Comparison of ENCODE assay signal across 24 cellular contexts in genomic region chr5:144832416-144832815, GRCh38.
A peak's percentile ranks its signal among the peaks of the same experiment; 100 is the strongest.
DNase-seq lines count a peak whose midpoint lies in the region; FAIRE-seq and TF ChIP-seq lines count a peak whose summit lies in the region.
"Had no signal": no experiment of that assay in that cellular context is flagged by ENCODE, and none has a peak within 500 bp of the region (broad histone marks: within the 10 kb centered on the region; RNA-seq: fewer than 3 reads in every experiment).

No MANE protein-coding gene starts in this region.

- no peak overlapping the region for H3K4me2 ChIP-seq in hepatocyte
- H3K4me2 ChIP-seq: A549; BLaER1 treated with 17β-estradiol and CSF1 and Interleukin-3, amounts not matched to agents 10 nM and 100 nM had no signal

- no peaks in the 10 kb centered on the region for H3K9me2 ChIP-seq in hepatocyte (replicated peaks; ENCODE audit: insufficient read depth)

- TF ChIP-seq CTCF in D721Med (IDR thresholded peaks at IDR 0.05; ENCODE audit: insufficient read depth, missing control alignments) (no peak), hepatocyte (IDR thresholded peaks at IDR 0.05; ENCODE audit: poor library complexity) (no peak), GM10266 (IDR thresholded peaks at IDR 0.05; ENCODE audit: control insufficient read depth, insufficient read depth, low read depth, missing control alignments) (no peak), brain microvascular endothelial cell (IDR thresholded peaks at IDR 0.05; ENCODE audit: low read depth, low read length, missing control alignments) (no peak)

- no peaks in the 10 kb centered on the region for H3K27me3 ChIP-seq in hepatocyte
- H3K27me3 ChIP-seq in brain microvascular endothelial cell (replicated peaks) = no peaks in the 10 kb centered on the region
- H3K27me3 ChIP-seq: BE2C; BLaER1 treated with 17β-estradiol and CSF1 and Interleukin-3, amounts not matched to agents 10 nM and 100 nM had no signal

- in situ Hi-C loops in brain microvascular endothelial cell (cut with HindIII; ENCODE audit: low pct_ligation_motif_present, low sequenced_read_pairs) = no loop called here

- H3K9me3 ChIP-seq in hepatocyte (ENCODE audit: low read depth) = no peaks in the 10 kb centered on the region
- H3K9me3 ChIP-seq: A549, BE2C, HAP-1 had no signal

- peak; percentile 82 for FAIRE-seq in D721Med (lab: Jason Lieb, UNC)
- FAIRE-seq: A549, G401.6, GM12878, GM19239, H54 had no signal

- H2AFZ ChIP-seq in hepatocyte = no peak overlapping the region

- H3K4me3 ChIP-seq in hepatocyte (no peak overlapping the region), brain microvascular endothelial cell (ENCODE audit: low read depth, low read length) (no peak overlapping the region)
- H3K4me3 ChIP-seq: A549; BLaER1 treated with 17β-estradiol and CSF1 and Interleukin-3, amounts not matched to agents 10 nM and 100 nM; GM12878; HAP-1 had no signal

- H3K4me1 ChIP-seq in hepatocyte (ENCODE audit: insufficient read depth) = no peaks in the 10 kb centered on the region
- H3K4me1 ChIP-seq: A549, BE2C, HAP-1 had no signal

- H3K27ac ChIP-seq in hepatocyte = no peak overlapping the region
- no peak overlapping the region for H3K27ac ChIP-seq in brain microvascular endothelial cell
- H3K27ac ChIP-seq: A549; BLaER1 treated with 17β-estradiol and CSF1 and Interleukin-3, amounts not matched to agents 10 nM and 100 nM had no signal

- no peaks in the 10 kb centered on the region for H3K36me3 ChIP-seq in hepatocyte (replicated peaks; ENCODE audit: insufficient read depth, low read depth)
- no peaks in the 10 kb centered on the region for H3K36me3 ChIP-seq in brain microvascular endothelial cell (replicated peaks)
- H3K36me3 ChIP-seq: BE2C; BLaER1 treated with 17β-estradiol and CSF1 and Interleukin-3, amounts not matched to agents 10 nM and 100 nM; HAP-1 had no signal

- DNase-seq in D721Med (ENCODE audit: insufficient read length, low spot score) = no peak
- DNase-seq in HCEC 1CT = peak; percentile 8
- peak; percentile 8 for DNase-seq in NCI-H82 treated with DMSO at 0.1 percent for 48 hours (lab: John Stamatoyannopoulos, UW; ENCODE audit: unreplicated experiment)
- peak; percentile 9 for DNase-seq in iris pigment epithelial cell (ENCODE audit: low read depth)
- DNase-seq in hepatocyte (ENCODE audit: low spot score) = no peak
- DNase-seq in GM10266 (ENCODE audit: extremely low spot score) = no peak
- no peak for DNase-seq in NCI-H446 treated with DMSO at 0.1 percent for 48 hours (lab: John Stamatoyannopoulos, UW)
- DNase-seq in brain microvascular endothelial cell = no peak
- DNase-seq: 8988T; ACHN; AML-193; BE2C; CD4-positive, alpha-beta T cell; CD8-positive, alpha-beta memory T cell; DMS53; DMS79 treated with DMSO at 0.1 percent for 48 hours; GOT3 had no signal

- H4K20me1 ChIP-seq in hepatocyte (ENCODE audit: insufficient read depth, poor library complexity, severe bottlenecking) = no peaks in the 10 kb centered on the region
- H4K20me1 ChIP-seq: BLaER1 treated with 17β-estradiol and CSF1 and Interleukin-3, amounts not matched to agents 10 nM and 100 nM had no signal

- H3K79me2 ChIP-seq in hepatocyte = no peaks in the 10 kb centered on the region

Comparison
In these comparisons a context has a peak if more than half of its experiments do, and no peak if none do; other contexts are left out.
1. DNase-seq: peak in HCEC 1CT (single experiment), NCI-H82 treated with DMSO at 0.1 percent for 48 hours (single experiment) and iris pigment epithelial cell (single experiment); none in D721Med (single experiment), hepatocyte (single experiment), GM10266 (single experiment), NCI-H446 treated with DMSO at 0.1 percent for 48 hours (single experiment) and brain microvascular endothelial cell (single experiment).